Comparison of ENCODE assay signal across 8 cellular contexts in genomic region chr11:65111537-65112225, GRCh38. TPM values are rescaled to one million over a fixed set of nuclear protein-coding genes. Genes with fewer than 3 reads are reported as not detected.
DNase-seq lines count a peak whose midpoint lies in the region; ATAC-seq and TF ChIP-seq lines count a peak whose summit lies in the region.

TM7SF2 (plus strand) TSS chr11:65111872; CDS start chr11:65112016, 144 bp downstream.

- H3K4me1 Mint-ChIP-seq in T-helper 17 cell, result peaks cover 23% of the 10 kb centered on the region
- peaks cover 9% of the 10 kb centered on the region for H3K4me1 Mint-ChIP-seq in progenitor cell of endocrine pancreas (ENCODE audit: low read depth)

- H3K4me3 Mint-ChIP-seq in T-helper 17 cell, result peak within 1 kb of the TSS; percentile 97
- H3K4me3 Mint-ChIP-seq in progenitor cell of endocrine pancreas (ENCODE audit: low read depth), result peak within 1 kb of the TSS; percentile 95

- intact Hi-C loops in heart right ventricle (cut with DNase I), result loop anchor here in 5 of 10 donors (2.0 to 10.0 kb wide), 5 partner anchors 69 to 337 kb away; partner anchors contain the start of genes CAPN1 (in 2 of the 5), ARL2 (in 1 of the 5) and SF1 (in 1 of the 5)

- H3K4me3 ChIP-seq in heart right ventricle (peak within 1 kb of the TSS; percentile 38 to 75 (median 59)), upper lobe of left lung (peak within 1 kb of the TSS; percentile 36 to 73 (median 62))

- H3K36me3 ChIP-seq in heart right ventricle (peaks cover 0 to 46% (median 30%) of the 10 kb centered on the region in 9 donors), upper lobe of left lung (peaks cover 8 to 34% (median 25%) of the 10 kb centered on the region in 4 donors)

- H3K27ac Mint-ChIP-seq in T-helper 17 cell, result peak within 1 kb of the TSS; percentile 97
- peak within 1 kb of the TSS; percentile 95 for H3K27ac Mint-ChIP-seq in progenitor cell of endocrine pancreas

- no peak for TF ChIP-seq EP300 in upper lobe of left lung (IDR thresholded peaks at IDR 0.05)

- H3K27ac ChIP-seq in heart right ventricle (peak within 1 kb of the TSS; percentile 27 to 84 (median 74)), upper lobe of left lung (peak within 1 kb of the TSS; percentile 16 to 82 (median 70))

- WGBS in heart right ventricle, 2 donors, result 9% methylated on average over 47 to 49 of the region's 49 CpGs
- 17 to 18% methylated on average over 21 to 22 of the region's 49 CpGs for WGBS in upper lobe of left lung, 2 donors

- H3K27me3 Mint-ChIP-seq in T-helper 17 cell, result no peaks in the 10 kb centered on the region
- H3K27me3 Mint-ChIP-seq in progenitor cell of endocrine pancreas, result no peaks in the 10 kb centered on the region

- H3K9me3 ChIP-seq in T-helper 17 cell (ENCODE audit: control insufficient read depth, low read length, poor library complexity, severe bottlenecking) (no peaks in the 10 kb centered on the region), heart right ventricle (no peaks in the 10 kb centered on the region), upper lobe of left lung (no peaks in the 10 kb centered on the region)

- DNase-seq in GM03348 (ENCODE audit: low spot score) (peak; percentile 98), NCI-H1694 (lab: John Stamatoyannopoulos, UW) (peak; percentile 73), T-helper 17 cell (peak; percentile 89 to 95 (median 92)), amniotic stem cell (lab: John Stamatoyannopoulos, UW) (peak; percentile 70), heart right ventricle (peak; percentile 96), progenitor cell of endocrine pancreas (ENCODE audit: low spot score, unreplicated experiment) (peak; percentile 88), upper lobe of left lung (peak; percentile 98)

- H3K4me1 ChIP-seq in heart right ventricle (peaks cover 25 to 63% (median 47%) of the 10 kb centered on the region in 9 donors), upper lobe of left lung (peaks cover 39 to 67% (median 55%) of the 10 kb centered on the region in 4 donors)

- peak; percentile 64 for ATAC-seq in HG02642 (IDR thresholded peaks at IDR 0.05; ENCODE audit: poor library complexity, unreplicated experiment)
- ATAC-seq in T-helper 17 cell, result peak; percentile 80
- peak; percentile 82 to 94 (median 92) for ATAC-seq in heart right ventricle
- peak; percentile 92 to 93 for ATAC-seq in upper lobe of left lung (ENCODE audit: low FRiP score in 2 of 2)

- TF ChIP-seq CTCF in heart right ventricle (IDR thresholded peaks at IDR 0.05) (no peak), progenitor cell of endocrine pancreas (IDR thresholded peaks at IDR 0.05; ENCODE audit: unreplicated experiment) (no peak), upper lobe of left lung (IDR thresholded peaks at IDR 0.05) (no peak)

- H3K36me3 Mint-ChIP-seq in T-helper 17 cell (ENCODE audit: low read depth) (peaks cover under 1% of the 10 kb centered on the region), progenitor cell of endocrine pancreas (ENCODE audit: insufficient read depth) (peaks cover 1% of the 10 kb centered on the region)

- H3K27me3 ChIP-seq in heart right ventricle, result peaks cover 0 to 10% (median 0%) of the 10 kb centered on the region in 7 donors
- no peaks in the 10 kb centered on the region for H3K27me3 ChIP-seq in upper lobe of left lung

- H3K9me3 Mint-ChIP-seq in progenitor cell of endocrine pancreas (ENCODE audit: low read depth), result no peaks in the 10 kb centered on the region

- TF ChIP-seq POLR2A in upper lobe of left lung (IDR thresholded peaks at IDR 0.05), result peak in 2 of 4 donors; percentile 63 to 94

RNA-seq across cellular contexts. Expression of gene TM7SF2, which starts in this region (rescaled TPM):
- 10 to 100 TPM; 15.2 to 18.5 TPM for total RNA-seq in T-helper 17 cell
- 10 to 100 TPM; 38.1 to 87.8 (median 69.5) TPM for total RNA-seq in heart right ventricle
- 10 to 100 TPM; 18.5 to 83.6 TPM for polyA plus RNA-seq in heart right ventricle
- 123 and 124 TPM in 2 replicates for total RNA-seq in progenitor cell of endocrine pancreas
- total RNA-seq in upper lobe of left lung, result 10 to 100 TPM; 36.8 to 82.7 (median 45.5) TPM

Comparison
In these comparisons a context has a peak if more than half of its experiments do, and no peak if none do; other contexts are left out.
1. Peak in every context shown above with its lines: DNase-seq, ATAC-seq, H3K4me3 ChIP-seq and H3K27ac ChIP-seq.